9 cellular contexts compared by ENCODE assay signal in genomic region chr5:72305194-72306142, GRCh38. TPM values are rescaled to one million over a fixed set of nuclear protein-coding genes. Genes with fewer than 3 reads are reported as not detected.
DNase-seq lines count a peak whose midpoint lies in the region; ATAC-seq, FAIRE-seq and TF ChIP-seq lines count a peak whose summit lies in the region.
"Had no signal": no experiment of that assay in that cellular context is flagged by ENCODE, and none has a peak within 500 bp of the region (broad histone marks: within the 10 kb centered on the region; RNA-seq: fewer than 3 reads in every experiment).

No MANE protein-coding gene starts in this region.

- intact Hi-C loops in dendritic cell treated with granulocyte-macrophage colony-stimulating factor and Interleukin-4, amounts not matched to agents 40 ng/mL and 50 ng/mL, for 4 days (cut with micrococcal nuclease): loop anchor here (5.0 kb wide), 2 partner anchors 512 to 523 kb away; partner anchors contain the start of gene TNPO1
- intact Hi-C loops in spleen (cut with DNase I; ENCODE audit: low total_unique reads): loop anchor here (10.0 kb wide), 2 partner anchors 171 to 521 kb away; no protein-coding TSS in a partner anchor
- intact Hi-C loops in posterior cingulate gyrus (cut with DNase I): loop anchor here (5.0 kb wide), 3 partner anchors 58 to 198 kb away; partner anchors contain the start of gene MAP1B

- in situ Hi-C loops in G401 (cut with HindIII; ENCODE audit: low sequenced_read_pairs): no loop called here

- H3K36me3 ChIP-seq in HUES48 (ENCODE audit: control insufficient read depth, insufficient read depth, low read length) (peaks cover 14% of the 10 kb centered on the region), spleen (peaks cover 0 to 26% (median 10%) of the 10 kb centered on the region in 6 donors)

- no peak overlapping the region for H3K4me3 Mint-ChIP-seq in dendritic cell treated with granulocyte-macrophage colony-stimulating factor and Interleukin-4, amounts not matched to agents 40 ng/mL and 50 ng/mL, for 4 days

- no peak for ATAC-seq in HG03135 (IDR thresholded peaks at IDR 0.05; ENCODE audit: unreplicated experiment)

- H3K4me1 Mint-ChIP-seq in dendritic cell treated with granulocyte-macrophage colony-stimulating factor and Interleukin-4, amounts not matched to agents 40 ng/mL and 50 ng/mL, for 4 days (ENCODE audit: low read depth): peaks cover 18% of the 10 kb centered on the region

- TF ChIP-seq POLR2A in GM12892 (IDR thresholded peaks at IDR 0.05; ENCODE audit: low read depth, low read length) (0 out of 2 replicates have a peak, but pooled peaks have one; percentile 19), spleen (IDR thresholded peaks at IDR 0.05) (no peak)

- H3K27me3 Mint-ChIP-seq in dendritic cell treated with granulocyte-macrophage colony-stimulating factor and Interleukin-4, amounts not matched to agents 40 ng/mL and 50 ng/mL, for 4 days: no peaks in the 10 kb centered on the region

- no peak overlapping the region for H3K4me3 ChIP-seq in HUES48 (ENCODE audit: low read depth, low read length)
- H3K4me3 ChIP-seq in spleen: no peak overlapping the region

- H3K4me1 ChIP-seq in HUES48 (ENCODE audit: control insufficient read depth, insufficient read depth, low read length) (peaks cover 54% of the 10 kb centered on the region), spleen (peaks cover 0 to 69% (median 28%) of the 10 kb centered on the region in 6 donors)

- peaks cover 41% of the 10 kb centered on the region for H3K36me3 Mint-ChIP-seq in dendritic cell treated with granulocyte-macrophage colony-stimulating factor and Interleukin-4, amounts not matched to agents 40 ng/mL and 50 ng/mL, for 4 days (ENCODE audit: low read depth)

- no peak for TF ChIP-seq CTCF in spleen (IDR thresholded peaks at IDR 0.05 in 8 of 11, conservative IDR thresholded peaks at IDR 0.05 in 3 of 11)

- H3K9me3 Mint-ChIP-seq in dendritic cell treated with granulocyte-macrophage colony-stimulating factor and Interleukin-4, amounts not matched to agents 40 ng/mL and 50 ng/mL, for 4 days: no peaks in the 10 kb centered on the region

- H3K9me3 ChIP-seq in HUES48 (ENCODE audit: control insufficient read depth, insufficient read depth, low read length): no peaks in the 10 kb centered on the region
- H3K9me3 ChIP-seq in spleen: no peaks in the 10 kb centered on the region

- 68 to 94% (median 82%) methylated on average over 2 of the region's 2 CpGs for WGBS in spleen, 5 donors

- H3K27me3 ChIP-seq in HUES48 (ENCODE audit: control insufficient read depth, insufficient read depth, low read length) (no peaks in the 10 kb centered on the region), spleen (replicated peaks in 1 of 7) (no peaks in the 10 kb centered on the region)

- peak overlapping the region; percentile 36 for H3K27ac Mint-ChIP-seq in dendritic cell treated with granulocyte-macrophage colony-stimulating factor and Interleukin-4, amounts not matched to agents 40 ng/mL and 50 ng/mL, for 4 days

- peak; percentile 80 for FAIRE-seq in GM12892 (lab: Jason Lieb, UNC)

- no peak overlapping the region for H3K9ac ChIP-seq in HUES48 (ENCODE audit: low read depth, low read length)

- H3K27ac ChIP-seq in HUES48 (ENCODE audit: low read depth, low read length) (peak overlapping the region; percentile 44), spleen (peak overlapping the region in 5 of 8 donors; percentile 51 to 66 (median 62))

- DNase-seq in GM12892 (ENCODE audit: insufficient read length) (no peak), spleen (no peak), G401 (ENCODE audit: low spot score) (no peak), posterior cingulate gyrus (no peak), LoVo (ENCODE audit: low spot score) (no peak)
- DNase-seq: dermis blood vessel endothelial cell had no signal

RNA-seq across cellular contexts. Expression of gene MRPS27, which starts 14.6 kb away (rescaled TPM):
- polyA plus RNA-seq in GM12892 (2012; ENCODE audit: missing spikeins): 66.7 TPM
- 10 to 100 TPM; 38.3 to 55.5 (median 46.4) TPM for total RNA-seq in spleen
- polyA plus RNA-seq in spleen: 10 to 100 TPM; 23.5 to 27.9 (median 27.4) TPM
- 155 and 193 TPM in 2 replicates for total RNA-seq in G401 (2014; rRNA removed; shearing (Covaris generic))

RNA-seq across cellular contexts. Expression of gene PTCD2, which starts 14.7 kb away (rescaled TPM):
- 8.9 TPM for polyA plus RNA-seq in GM12892 (2012; ENCODE audit: missing spikeins)
- total RNA-seq in spleen: 10 to 100 TPM in 1 of 7 donors, 1 to 10 TPM in 6; 6.7 to 11.7 (median 9.0) TPM
- polyA plus RNA-seq in spleen: 1 to 10 TPM; 1.2 to 2.5 (median 1.9) TPM
- 13.2 and 19.9 TPM in 2 replicates for total RNA-seq in G401 (2014; rRNA removed; shearing (Covaris generic))
